In genomic region chr19:16828990-16829821, GRCh38 we compare ENCODE assay signal across 8 cellular contexts. TPM values are rescaled to one million over a fixed set of nuclear protein-coding genes. Genes with fewer than 3 reads are reported as not detected.
DNase-seq lines count a peak whose midpoint lies in the region; ATAC-seq, FAIRE-seq and TF ChIP-seq lines count a peak whose summit lies in the region.

A gene with protein sequence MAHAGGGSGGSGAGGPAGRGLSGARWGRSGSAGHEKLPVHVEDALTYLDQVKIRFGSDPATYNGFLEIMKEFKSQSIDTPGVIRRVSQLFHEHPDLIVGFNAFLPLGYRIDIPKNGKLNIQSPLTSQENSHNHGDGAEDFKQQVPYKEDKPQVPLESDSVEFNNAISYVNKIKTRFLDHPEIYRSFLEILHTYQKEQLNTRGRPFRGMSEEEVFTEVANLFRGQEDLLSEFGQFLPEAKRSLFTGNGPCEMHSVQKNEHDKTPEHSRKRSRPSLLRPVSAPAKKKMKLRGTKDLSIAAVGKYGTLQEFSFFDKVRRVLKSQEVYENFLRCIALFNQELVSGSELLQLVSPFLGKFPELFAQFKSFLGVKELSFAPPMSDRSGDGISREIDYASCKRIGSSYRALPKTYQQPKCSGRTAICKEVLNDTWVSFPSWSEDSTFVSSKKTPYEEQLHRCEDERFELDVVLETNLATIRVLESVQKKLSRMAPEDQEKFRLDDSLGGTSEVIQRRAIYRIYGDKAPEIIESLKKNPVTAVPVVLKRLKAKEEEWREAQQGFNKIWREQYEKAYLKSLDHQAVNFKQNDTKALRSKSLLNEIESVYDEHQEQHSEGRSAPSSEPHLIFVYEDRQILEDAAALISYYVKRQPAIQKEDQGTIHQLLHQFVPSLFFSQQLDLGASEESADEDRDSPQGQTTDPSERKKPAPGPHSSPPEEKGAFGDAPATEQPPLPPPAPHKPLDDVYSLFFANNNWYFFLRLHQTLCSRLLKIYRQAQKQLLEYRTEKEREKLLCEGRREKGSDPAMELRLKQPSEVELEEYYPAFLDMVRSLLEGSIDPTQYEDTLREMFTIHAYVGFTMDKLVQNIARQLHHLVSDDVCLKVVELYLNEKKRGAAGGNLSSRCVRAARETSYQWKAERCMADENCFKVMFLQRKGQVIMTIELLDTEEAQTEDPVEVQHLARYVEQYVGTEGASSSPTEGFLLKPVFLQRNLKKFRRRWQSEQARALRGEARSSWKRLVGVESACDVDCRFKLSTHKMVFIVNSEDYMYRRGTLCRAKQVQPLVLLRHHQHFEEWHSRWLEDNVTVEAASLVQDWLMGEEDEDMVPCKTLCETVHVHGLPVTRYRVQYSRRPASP (plus strand): TSS chr19:16829398. CDS start chr19:16829421, 23 bp downstream.

- H3K36me3 ChIP-seq in lung (ENCODE audit: control insufficient read depth in 2 of 2, insufficient read depth in 2 of 2, low read length in 2 of 2), result peaks cover 8 to 18% of the 10 kb centered on the region in 2 donors

- peak; percentile 74 for ATAC-seq in lung (ENCODE audit: insufficient read depth, low FRiP score)
- no peak for ATAC-seq in GM19328 (IDR thresholded peaks at IDR 0.05; ENCODE audit: unreplicated experiment)

- WGBS in lung, 2 donors, result 2 to 3% methylated on average over 38 to 63 of the region's 63 CpGs

- peak; percentile 86 for FAIRE-seq in GM12891 (lab: Jason Lieb, UNC)

- DNase-seq in GM12891 (ENCODE audit: insufficient read length, low spot score), result peak; percentile 87
- peak; percentile 56 to 78 for DNase-seq in HL-60 (ENCODE audit: low read depth in 1 of 2, low spot score in 1 of 2)
- DNase-seq in NOMO-1 treated with DMSO at 0.1 percent for 48 hours (lab: John Stamatoyannopoulos, UW; ENCODE audit: unreplicated experiment), result peak; percentile 69
- DNase-seq in activated CD8-positive, alpha-beta memory T cell treated with anti-CD3 and anti-CD28 coated beads for 4 hours (ENCODE audit: low read depth in 2 of 2), result peak; percentile 74 to 83
- DNase-seq in effector CD8-positive, alpha-beta T cell (lab: John Stamatoyannopoulos, UW), result peak; percentile 85
- DNase-seq in lung (ENCODE audit: low spot score), result peak; percentile 87
- DNase-seq in stimulated activated CD4-positive, alpha-beta T cell treated with anti-CD3 and anti-CD28 coated beads, TNF-alpha, amount 100 ng/mL, for 1 hour (ENCODE audit: low read depth in 3 of 3, low spot score in 1 of 3), result peak; percentile 68 to 90 (median 83)

- H3K27me3 ChIP-seq in HL-60 (ENCODE audit: insufficient read depth, poor library complexity, severe bottlenecking) (no peaks in the 10 kb centered on the region), lung (ENCODE audit: control insufficient read depth, insufficient read depth) (no peaks in the 10 kb centered on the region)

- peaks cover 4 to 5% of the 10 kb centered on the region in 2 donors for H3K4me1 ChIP-seq in lung (ENCODE audit: control insufficient read depth in 2 of 2, insufficient read depth in 2 of 2, low read length in 2 of 2)

- H3K27ac ChIP-seq in HL-60 (replicated peaks), result peak within 1 kb of the TSS; percentile 21; the same call in 1 of the 2 replicates
- peak within 1 kb of the TSS; percentile 51 to 71 for H3K27ac ChIP-seq in lung (ENCODE audit: low read depth in 1 of 2, low read length in 1 of 2)

- TF ChIP-seq CTCF in HL-60 (IDR thresholded peaks at IDR 0.05; ENCODE audit: insufficient read depth, low read length), result no peak
- no peak for TF ChIP-seq CTCF in lung (IDR thresholded peaks at IDR 0.05; ENCODE audit: control extremely low read depth, extremely low read depth)

- H3K9me3 ChIP-seq in lung (ENCODE audit: control insufficient read depth in 2 of 2, insufficient read depth in 1 of 2, low read length in 1 of 2), result no peaks in the 10 kb centered on the region

- no peak for TF ChIP-seq POLR2A in GM12891 (IDR thresholded peaks at IDR 0.05; ENCODE audit: low read depth, low read length)

- H3K4me3 ChIP-seq in HL-60 (replicated peaks; ENCODE audit: insufficient read depth, low read length) (peak within 1 kb of the TSS; percentile 87), lung (peak within 1 kb of the TSS; percentile 76)

TF ChIP-seq in GM12891, 5 proteins besides CTCF, POLR2A, EP300 and RAD21:
- no peak for TF ChIP-seq POLR2AphosphoS5 (IDR thresholded peaks at IDR 0.05; ENCODE audit: low read depth, low read length)
- TF ChIP-seq TAF1 (IDR thresholded peaks at IDR 0.05; ENCODE audit: low read depth, low read length), result peak; percentile 46; the same call in 1 of the 2 replicates

RNA-seq across cellular contexts. Expression of the gene that starts here (rescaled TPM):
- polyA plus RNA-seq in GM12891 (2012; ENCODE audit: low read depth, missing spikeins), result 18.9 TPM
- 10 to 100 TPM; 60.8 to 63.9 TPM for total RNA-seq in lung
- 10 to 100 TPM; 29.5 to 48.1 TPM for polyA plus RNA-seq in lung
